ENCODE assay signal across 30 cellular contexts in the genomic region with DNA sequence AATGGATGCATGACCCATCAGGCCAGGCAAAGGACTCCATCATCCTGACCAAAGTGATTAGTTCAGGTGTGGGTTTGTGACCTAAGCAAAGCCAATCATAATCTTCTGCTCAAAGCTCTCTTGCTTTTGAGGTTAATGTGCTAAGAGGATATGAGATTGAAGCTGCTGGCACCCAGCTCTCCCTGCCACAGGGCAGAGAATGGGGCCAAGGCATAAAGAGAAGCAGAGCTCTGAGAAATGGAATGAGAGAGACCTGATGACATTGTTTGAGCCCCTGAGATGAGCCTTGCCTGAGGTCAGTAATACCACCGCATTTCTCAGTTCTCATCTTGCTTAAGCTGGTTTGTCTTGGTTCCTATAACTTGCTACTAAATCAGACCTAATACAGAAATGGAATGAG. TPM values are rescaled to one million over a fixed set of nuclear protein-coding genes. Genes with fewer than 3 reads are reported as not detected.
"Had no signal": no experiment of that assay in that cellular context is flagged by ENCODE, and none has a peak within 500 bp of the region (broad histone marks: within the 10 kb centered on the region; RNA-seq: fewer than 3 reads in every experiment).

No MANE protein-coding gene starts in this region.

- H3K36me3 ChIP-seq: ascending aorta, breast epithelium had no signal

- H3K4me1 Mint-ChIP-seq: endodermal cell, WTC11 had no signal

- H3K27ac Mint-ChIP-seq: activated CD4-positive, alpha-beta memory T cell treated with anti-CD3 and anti-CD28 coated beads, Interleukin-2, amount 10 ng/mL, durations not matched to agents 7 days and 5 days; activated CD4-positive, alpha-beta T cell treated with anti-CD3 and anti-CD28 coated beads, Interleukin-2, amount 10 ng/mL, durations not matched to agents 7 days and 5 days; activated naive CD4-positive, alpha-beta T cell treated with anti-CD3 and anti-CD28 coated beads, Interleukin-2, amount 10 ng/mL, durations not matched to agents 7 days and 5 days; activated naive CD4-positive, alpha-beta T cell treated with anti-CD3 and anti-CD28 coated beads, Interleukin-2, amount 50 U/mL, for 72 hours; activated naive CD8-positive, alpha-beta T cell treated with anti-CD3 and anti-CD28 coated beads, Interleukin-2, amount 10 ng/mL, durations not matched to agents 7 days and 5 days; activated T-cell treated with anti-CD3 and anti-CD28 coated beads, Interleukin-2, amount 50 U/mL, for 24 hours; activated T-cell treated with anti-CD3 and anti-CD28 coated beads, Interleukin-2, amount 50 U/mL, for 72 hours; dendritic cell treated with granulocyte-macrophage colony-stimulating factor and Interleukin-4, amounts not matched to agents 40 ng/mL and 50 ng/mL, for 4 days; endodermal cell; WTC11 had no signal

- ATAC-seq: esophagus mucosa, WTC11 had no signal

- H3K36me3 Mint-ChIP-seq: activated naive CD4-positive, alpha-beta T cell treated with anti-CD3 and anti-CD28 coated beads, Interleukin-2, amount 10 ng/mL, durations not matched to agents 7 days and 5 days; activated naive CD4-positive, alpha-beta T cell treated with anti-CD3 and anti-CD28 coated beads, Interleukin-2, amount 50 U/mL, for 72 hours; activated naive CD8-positive, alpha-beta T cell treated with anti-CD3 and anti-CD28 coated beads, Interleukin-2, amount 10 ng/mL, durations not matched to agents 7 days and 5 days; brain; WTC11 had no signal

- H3K4me3 Mint-ChIP-seq: activated CD4-positive, alpha-beta memory T cell treated with anti-CD3 and anti-CD28 coated beads, Interleukin-2, amount 10 ng/mL, durations not matched to agents 7 days and 5 days; activated CD4-positive, alpha-beta T cell treated with anti-CD3 and anti-CD28 coated beads, Interleukin-2, amount 10 ng/mL, durations not matched to agents 7 days and 5 days; activated naive CD4-positive, alpha-beta T cell treated with anti-CD3 and anti-CD28 coated beads, Interleukin-2, amount 10 ng/mL, durations not matched to agents 7 days and 5 days; activated naive CD8-positive, alpha-beta T cell treated with anti-CD3 and anti-CD28 coated beads, Interleukin-2, amount 10 ng/mL, durations not matched to agents 7 days and 5 days; activated T-cell treated with anti-CD3 and anti-CD28 coated beads, Interleukin-2, amount 50 U/mL, for 24 hours; activated T-cell treated with anti-CD3 and anti-CD28 coated beads, Interleukin-2, amount 50 U/mL, for 72 hours; brain; central memory CD8-positive, alpha-beta T cell; dendritic cell treated with granulocyte-macrophage colony-stimulating factor and Interleukin-4, amounts not matched to agents 40 ng/mL and 50 ng/mL, for 4 days; endodermal cell; WTC11 had no signal

- H3K9me3 ChIP-seq: ascending aorta, breast epithelium had no signal

- H3K9me3 Mint-ChIP-seq: activated CD4-positive, alpha-beta memory T cell treated with anti-CD3 and anti-CD28 coated beads, Interleukin-2, amount 10 ng/mL, durations not matched to agents 7 days and 5 days; activated CD4-positive, alpha-beta T cell treated with anti-CD3 and anti-CD28 coated beads, Interleukin-2, amount 10 ng/mL, durations not matched to agents 7 days and 5 days; activated naive CD4-positive, alpha-beta T cell treated with anti-CD3 and anti-CD28 coated beads, Interleukin-2, amount 10 ng/mL, durations not matched to agents 7 days and 5 days; activated naive CD4-positive, alpha-beta T cell treated with anti-CD3 and anti-CD28 coated beads, Interleukin-2, amount 50 U/mL, for 72 hours; activated naive CD8-positive, alpha-beta T cell treated with anti-CD3 and anti-CD28 coated beads, Interleukin-2, amount 10 ng/mL, durations not matched to agents 7 days and 5 days; activated T-cell treated with anti-CD3 and anti-CD28 coated beads, Interleukin-2, amount 50 U/mL, for 24 hours; activated T-cell treated with anti-CD3 and anti-CD28 coated beads, Interleukin-2, amount 50 U/mL, for 72 hours; brain; central memory CD8-positive, alpha-beta T cell; dendritic cell treated with granulocyte-macrophage colony-stimulating factor and Interleukin-4, amounts not matched to agents 40 ng/mL and 50 ng/mL, for 4 days; endodermal cell; WTC11 had no signal

- H3K4me1 ChIP-seq: ascending aorta, breast epithelium had no signal

- H3K27ac ChIP-seq: ascending aorta, breast epithelium, coronary artery, dorsolateral prefrontal cortex had no signal

- H3K27me3 ChIP-seq: ascending aorta, breast epithelium, dorsolateral prefrontal cortex had no signal

- H3K27me3 Mint-ChIP-seq: activated CD4-positive, alpha-beta memory T cell treated with anti-CD3 and anti-CD28 coated beads, Interleukin-2, amount 10 ng/mL, durations not matched to agents 7 days and 5 days; activated T-cell treated with anti-CD3 and anti-CD28 coated beads, Interleukin-2, amount 50 U/mL, for 24 hours; central memory CD8-positive, alpha-beta T cell had no signal

- FAIRE-seq: frontal cortex had no signal

- H3K4me3 ChIP-seq: ascending aorta, breast epithelium, coronary artery, dorsolateral prefrontal cortex had no signal

- DNase-seq: activated CD4-positive, alpha-beta memory T cell treated with anti-CD3 and anti-CD28 coated beads, Interleukin-2, amount 10 ng/mL, durations not matched to agents 7 days and 5 days; activated CD4-positive, alpha-beta T cell treated with anti-CD3 and anti-CD28 coated beads for 1 hour; activated CD4-positive, alpha-beta T cell treated with anti-CD3 and anti-CD28 coated beads for 4 hours; activated CD4-positive, alpha-beta T cell treated with anti-CD3 and anti-CD28 coated beads, Interleukin-2, amount 10 ng/mL, durations not matched to agents 7 days and 5 days; activated CD4-positive, alpha-beta T cell treated with anti-CD3 and anti-CD28 coated beads, Interleukin-2, amount 50 U/mL, for 4 hours; activated CD8-positive, alpha-beta memory T cell treated with anti-CD3 and anti-CD28 coated beads, Interleukin-2, amount 50 U/mL, for 48 hours; activated gamma-delta T cell; activated naive CD4-positive, alpha-beta T cell; activated naive CD4-positive, alpha-beta T cell treated with anti-CD3 and anti-CD28 coated beads, Interleukin-2, amount 10 ng/mL, durations not matched to agents 7 days and 5 days; activated naive CD8-positive, alpha-beta T cell treated with anti-CD3 and anti-CD28 coated beads, Interleukin-2, amount 10 ng/mL, durations not matched to agents 7 days and 5 days; activated T-cell treated with anti-CD3 and anti-CD28 coated beads for 4 hours; activated T-cell treated with anti-CD3 and anti-CD28 coated beads, Interleukin-2, amount 50 U/mL, for 24 hours; activated T-cell treated with anti-CD3 and anti-CD28 coated beads, Interleukin-2, amount 50 U/mL, for 72 hours; dorsolateral prefrontal cortex; effector memory CD4-positive, alpha-beta T cell; endodermal cell; foreskin fibroblast; head of caudate nucleus; T-helper 2 cell had no signal

RNA-seq across cellular contexts. Expression of gene CELF6, which starts 41.2 kb away (rescaled TPM):
- total RNA-seq: ascending aorta, epithelial cell of proximal tubule, esophagus mucosa, WTC11 had no signal
